In the genomic region with DNA sequence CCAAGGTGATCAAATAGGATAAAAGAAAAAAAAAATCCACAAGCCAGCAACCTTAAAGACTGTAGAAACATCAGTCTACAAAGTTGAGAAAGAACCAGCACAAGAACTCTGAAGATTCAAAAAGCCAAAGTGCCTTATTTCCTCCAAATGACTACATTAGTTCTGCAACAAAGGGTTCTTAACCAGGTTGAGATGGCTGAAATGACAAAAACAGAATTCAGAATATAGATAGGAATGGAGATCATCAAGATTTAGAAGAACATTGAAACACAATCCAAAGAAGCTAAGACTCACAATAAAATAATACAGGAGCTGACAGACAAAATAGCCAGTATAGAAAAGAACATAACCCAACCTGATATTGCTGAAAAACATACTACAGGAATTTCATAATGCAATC, we compare ENCODE assay signal across 38 cellular contexts.
"Had no signal": no experiment of that assay in that cellular context is flagged by ENCODE, and none has a peak within 500 bp of the region (broad histone marks: within the 10 kb centered on the region; RNA-seq: fewer than 3 reads in every experiment).

No MANE protein-coding gene starts in this region.

- H3K9me3 ChIP-seq: adrenal gland, ascending aorta, body of pancreas had no signal

- H3K4me1 Mint-ChIP-seq: activated naive CD4-positive, alpha-beta T cell treated with anti-CD3 and anti-CD28 coated beads, Interleukin-2, amount 10 ng/mL, durations not matched to agents 7 days and 5 days; activated naive CD4-positive, alpha-beta T cell treated with anti-CD3 and anti-CD28 coated beads, Interleukin-2, amount 50 U/mL, for 24 hours; activated naive CD8-positive, alpha-beta T cell treated with anti-CD3 and anti-CD28 coated beads for 36 hours; activated naive CD8-positive, alpha-beta T cell treated with anti-CD3 and anti-CD28 coated beads, Interleukin-2, amount 10 ng/mL, durations not matched to agents 7 days and 5 days; activated naive CD8-positive, alpha-beta T cell treated with anti-CD3 and anti-CD28 coated beads, Interleukin-2, amount 50 U/mL, for 24 hours; brain; central memory CD8-positive, alpha-beta T cell had no signal

- H3K4me3 ChIP-seq: adrenal gland, ascending aorta, body of pancreas, breast epithelium, cardiac muscle cell had no signal

- DNase-seq: activated effector memory CD4-positive, alpha-beta T cell treated with anti-CD3 and anti-CD28 coated beads, Interleukin-2, amount 50 U/mL, for 16 hours; activated effector memory CD4-positive, alpha-beta T cell treated with Interleukin-2 at 50 U/mL for 16 hours; activated gamma-delta T cell; activated gamma-delta T cell treated with Interleukin-2 at 50 U/mL for 16 hours; activated naive CD4-positive, alpha-beta T cell; activated naive CD4-positive, alpha-beta T cell treated with anti-CD3 and anti-CD28 coated beads for 36 hours; activated naive CD4-positive, alpha-beta T cell treated with anti-CD3 and anti-CD28 coated beads, Interleukin-2, amount 10 ng/mL, durations not matched to agents 7 days and 5 days; activated naive CD4-positive, alpha-beta T cell treated with anti-CD3 and anti-CD28 coated beads, Interleukin-2, amount 50 U/mL, for 16 hours; activated naive CD4-positive, alpha-beta T cell treated with Interleukin-2 at 50 U/mL for 16 hours; activated naive CD8-positive, alpha-beta T cell treated with anti-CD3 and anti-CD28 coated beads for 36 hours; activated naive CD8-positive, alpha-beta T cell treated with anti-CD3 and anti-CD28 coated beads, Interleukin-2, amount 10 ng/mL, durations not matched to agents 7 days and 5 days; activated naive CD8-positive, alpha-beta T cell treated with anti-CD3 and anti-CD28 coated beads, Interleukin-2, amount 50 U/mL, for 24 hours; activated T-cell treated with anti-CD3 and anti-CD28 coated beads, Interleukin-2, amount 50 U/mL, for 1 hour; activated T-cell treated with anti-CD3 and anti-CD28 coated beads, Interleukin-2, amount 50 U/mL, for 24 hours; activated T-cell treated with anti-CD3 and anti-CD28 coated beads, Interleukin-2, amount 50 U/mL, for 4 hours; activated T-cell treated with anti-CD3 and anti-CD28 coated beads, Interleukin-2, amount 50 U/mL, for 48 hours; activated T-cell treated with anti-CD3 and anti-CD28 coated beads, Interleukin-2, amount 50 U/mL, for 72 hours; adrenal gland; amniotic stem cell; amygdala; anterior cingulate cortex; aorta; body of pancreas; brain microvascular endothelial cell; caudate nucleus; central memory CD4-positive, alpha-beta T cell; cerebellar nuclear complex had no signal

- H3K4me1 ChIP-seq: adrenal gland, ascending aorta, body of pancreas, breast epithelium had no signal

- H3K27me3 ChIP-seq: adrenal gland, ascending aorta, body of pancreas, brain microvascular endothelial cell, cardiac muscle cell had no signal

- H3K9me3 Mint-ChIP-seq: activated naive CD4-positive, alpha-beta T cell treated with anti-CD3 and anti-CD28 coated beads for 36 hours; activated naive CD4-positive, alpha-beta T cell treated with anti-CD3 and anti-CD28 coated beads, Interleukin-2, amount 10 ng/mL, durations not matched to agents 7 days and 5 days; activated naive CD4-positive, alpha-beta T cell treated with anti-CD3 and anti-CD28 coated beads, Interleukin-2, amount 50 U/mL, for 24 hours; activated naive CD4-positive, alpha-beta T cell treated with anti-CD3 and anti-CD28 coated beads, Interleukin-2, amount 50 U/mL, for 72 hours; activated naive CD8-positive, alpha-beta T cell treated with anti-CD3 and anti-CD28 coated beads for 36 hours; activated naive CD8-positive, alpha-beta T cell treated with anti-CD3 and anti-CD28 coated beads, Interleukin-2, amount 50 U/mL, for 24 hours; activated T-cell treated with anti-CD3 and anti-CD28 coated beads, Interleukin-2, amount 50 U/mL, for 24 hours; activated T-helper 1 cell treated with anti-CD3 and anti-CD28 coated beads, Interleukin-12 subunit alpha, Interleukin-12 subunit beta, Interleukin-2, Interleukin-4 antibody, amounts not matched to agents 30 ng/mL and 10 ng/mL and 1 ng/mL, durations not matched to agents 14 hours and 24 hours and 36 hours; activated T-helper 2 cell treated with anti-CD3 and anti-CD28 coated beads, Interferon-gamma antibody, Interleukin-2, Interleukin-4, amounts not matched to agents 10 μg/mL and 5 μg/mL and 100 μg/mL, durations not matched to agents 14 hours and 24 hours and 36 hours; central memory CD8-positive, alpha-beta T cell had no signal

- FAIRE-seq: bronchial epithelial cell had no signal

- H3K36me3 ChIP-seq: adrenal gland, ascending aorta, brain microvascular endothelial cell, breast epithelium, cardiac muscle cell had no signal

- ATAC-seq: activated naive CD4-positive, alpha-beta T cell treated with anti-CD3 and anti-CD28 coated beads, Interleukin-2, amount 50 U/mL, for 72 hours; activated naive CD8-positive, alpha-beta T cell treated with anti-CD3 and anti-CD28 coated beads, Interleukin-2, amount 50 U/mL, for 24 hours; activated T-cell treated with anti-CD3 and anti-CD28 coated beads, Interleukin-2, amount 50 U/mL, for 4 hours; activated T-cell treated with anti-CD3 and anti-CD28 coated beads, Interleukin-2, amount 50 U/mL, for 72 hours; body of pancreas had no signal

- H3K27ac Mint-ChIP-seq: activated naive CD4-positive, alpha-beta T cell treated with anti-CD3 and anti-CD28 coated beads for 36 hours; activated naive CD4-positive, alpha-beta T cell treated with anti-CD3 and anti-CD28 coated beads, Interleukin-2, amount 10 ng/mL, durations not matched to agents 7 days and 5 days; activated naive CD4-positive, alpha-beta T cell treated with anti-CD3 and anti-CD28 coated beads, Interleukin-2, amount 50 U/mL, for 24 hours; activated naive CD4-positive, alpha-beta T cell treated with anti-CD3 and anti-CD28 coated beads, Interleukin-2, amount 50 U/mL, for 72 hours; activated naive CD8-positive, alpha-beta T cell; activated naive CD8-positive, alpha-beta T cell treated with anti-CD3 and anti-CD28 coated beads for 36 hours; activated naive CD8-positive, alpha-beta T cell treated with anti-CD3 and anti-CD28 coated beads, Interleukin-2, amount 50 U/mL, for 24 hours; activated T-cell treated with anti-CD3 and anti-CD28 coated beads, Interleukin-2, amount 50 U/mL, for 24 hours; activated T-cell treated with anti-CD3 and anti-CD28 coated beads, Interleukin-2, amount 50 U/mL, for 72 hours; activated T-helper 1 cell treated with anti-CD3 and anti-CD28 coated beads, Interleukin-12 subunit alpha, Interleukin-12 subunit beta, Interleukin-2, Interleukin-4 antibody, amounts not matched to agents 30 ng/mL and 10 ng/mL and 1 ng/mL, durations not matched to agents 14 hours and 24 hours and 36 hours; activated T-helper 2 cell treated with anti-CD3 and anti-CD28 coated beads, Interferon-gamma antibody, Interleukin-2, Interleukin-4, amounts not matched to agents 10 μg/mL and 5 μg/mL and 100 μg/mL, durations not matched to agents 14 hours and 24 hours and 36 hours; brain had no signal

- H3K27ac ChIP-seq: adrenal gland, ascending aorta, body of pancreas, brain microvascular endothelial cell, breast epithelium, cardiac muscle cell had no signal

- H3K4me3 Mint-ChIP-seq: activated naive CD4-positive, alpha-beta T cell treated with anti-CD3 and anti-CD28 coated beads for 36 hours; activated naive CD4-positive, alpha-beta T cell treated with anti-CD3 and anti-CD28 coated beads, Interleukin-2, amount 10 ng/mL, durations not matched to agents 7 days and 5 days; activated naive CD4-positive, alpha-beta T cell treated with anti-CD3 and anti-CD28 coated beads, Interleukin-2, amount 50 U/mL, for 24 hours; activated naive CD8-positive, alpha-beta T cell; activated naive CD8-positive, alpha-beta T cell treated with anti-CD3 and anti-CD28 coated beads for 36 hours; activated naive CD8-positive, alpha-beta T cell treated with anti-CD3 and anti-CD28 coated beads, Interleukin-2, amount 10 ng/mL, durations not matched to agents 7 days and 5 days; activated naive CD8-positive, alpha-beta T cell treated with anti-CD3 and anti-CD28 coated beads, Interleukin-2, amount 50 U/mL, for 24 hours; activated T-cell treated with anti-CD3 and anti-CD28 coated beads, Interleukin-2, amount 50 U/mL, for 24 hours; activated T-cell treated with anti-CD3 and anti-CD28 coated beads, Interleukin-2, amount 50 U/mL, for 4 hours; activated T-cell treated with anti-CD3 and anti-CD28 coated beads, Interleukin-2, amount 50 U/mL, for 72 hours; activated T-helper 1 cell treated with anti-CD3 and anti-CD28 coated beads, Interleukin-12 subunit alpha, Interleukin-12 subunit beta, Interleukin-2, Interleukin-4 antibody, amounts not matched to agents 30 ng/mL and 10 ng/mL and 1 ng/mL, durations not matched to agents 14 hours and 24 hours and 36 hours; brain; central memory CD8-positive, alpha-beta T cell had no signal

- H3K36me3 Mint-ChIP-seq: activated naive CD4-positive, alpha-beta T cell treated with anti-CD3 and anti-CD28 coated beads, Interleukin-2, amount 10 ng/mL, durations not matched to agents 7 days and 5 days; activated naive CD8-positive, alpha-beta T cell treated with anti-CD3 and anti-CD28 coated beads, Interleukin-2, amount 10 ng/mL, durations not matched to agents 7 days and 5 days had no signal

- H3K27me3 Mint-ChIP-seq: activated naive CD4-positive, alpha-beta T cell treated with anti-CD3 and anti-CD28 coated beads, Interleukin-2, amount 10 ng/mL, durations not matched to agents 7 days and 5 days; activated naive CD4-positive, alpha-beta T cell treated with anti-CD3 and anti-CD28 coated beads, Interleukin-2, amount 50 U/mL, for 24 hours; activated naive CD8-positive, alpha-beta T cell; activated naive CD8-positive, alpha-beta T cell treated with anti-CD3 and anti-CD28 coated beads for 36 hours; activated naive CD8-positive, alpha-beta T cell treated with anti-CD3 and anti-CD28 coated beads, Interleukin-2, amount 50 U/mL, for 24 hours; brain; central memory CD8-positive, alpha-beta T cell had no signal
